Comparison of ENCODE assay signal across 8 cellular contexts in the genomic region with DNA sequence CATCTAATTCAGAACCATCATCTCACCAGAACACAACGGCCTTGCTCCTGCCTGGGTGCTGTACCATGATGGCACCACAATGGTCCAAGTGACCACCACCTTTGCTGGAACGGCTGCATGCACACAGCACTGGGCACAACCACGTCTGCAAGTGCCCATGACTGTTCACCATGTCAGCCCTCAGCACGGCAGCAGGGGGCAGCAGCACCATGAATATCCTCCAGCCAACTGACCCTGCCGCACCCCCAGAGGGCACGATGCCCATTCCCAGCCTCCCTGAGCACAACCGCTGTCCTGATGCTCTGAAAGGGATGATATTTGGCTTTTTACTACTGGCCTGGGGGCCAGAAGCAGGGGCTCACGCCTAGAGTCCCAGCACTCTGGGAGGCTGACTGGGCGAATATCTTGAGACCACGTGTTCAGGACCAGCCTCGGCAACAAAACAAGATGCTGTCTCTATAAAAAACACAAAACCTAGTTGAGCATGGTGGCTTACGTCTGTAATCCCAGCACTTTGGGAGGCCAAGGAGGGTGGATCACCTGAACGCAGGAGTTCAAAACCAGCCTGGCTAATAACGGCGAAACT. TPM values are rescaled to one million over a fixed set of nuclear protein-coding genes. Genes with fewer than 3 reads are reported as not detected.
DNase-seq lines count a peak whose midpoint lies in the region; ATAC-seq, FAIRE-seq and TF ChIP-seq lines count a peak whose summit lies in the region.

No MANE protein-coding gene starts in this region.

- peak; percentile 96 for FAIRE-seq in GM12891 (lab: Jason Lieb, UNC)

- intact Hi-C loops in sciatic nerve (cut with DNase I): loop anchor here (10.0 kb wide), 1 partner anchor 132 kb away; a partner anchor contains a TSS

- no peak for TF ChIP-seq POLR2A in GM12891 (IDR thresholded peaks at IDR 0.05; ENCODE audit: low read depth, low read length)
- TF ChIP-seq POLR2A in Peyer's patch (IDR thresholded peaks at IDR 0.05): no peak

- H3K4me3 ChIP-seq in Peyer's patch (no peak overlapping the region), right atrium auricular region (no peak overlapping the region)

- H3K4me1 ChIP-seq in Peyer's patch (peaks cover 0 to 16% (median 0%) of the 10 kb centered on the region in 4 donors), right atrium auricular region (peaks cover 0 to 10% of the 10 kb centered on the region in 2 donors)

- H3K27ac ChIP-seq in Peyer's patch (no peak overlapping the region), right atrium auricular region (no peak overlapping the region)

- ATAC-seq in sciatic nerve: peak; percentile 76
- no peak for ATAC-seq in HG03565 (IDR thresholded peaks at IDR 0.05; ENCODE audit: unreplicated experiment)

- peaks cover 0 to 11% (median 0%) of the 10 kb centered on the region in 3 donors for H3K36me3 ChIP-seq in Peyer's patch
- peaks cover 19% of the 10 kb centered on the region for H3K36me3 ChIP-seq in right atrium auricular region

- in situ Hi-C loops in ACHN (cut with HindIII; ENCODE audit: low pct_ligation_motif_present, low pct_unique_long_range_greater_than_20kb, low sequenced_read_pairs): no loop called here

- TF ChIP-seq CTCF in Peyer's patch (IDR thresholded peaks at IDR 0.05): peak; percentile 34 to 90 (median 78)
- TF ChIP-seq CTCF in right atrium auricular region (IDR thresholded peaks at IDR 0.05): peak; percentile 45 to 76

- peak; percentile 54 for DNase-seq in ACHN
- peak; percentile 76 for DNase-seq in GM12891 (ENCODE audit: insufficient read length, low spot score)
- peak; percentile 61 to 84 (median 82) for DNase-seq in Peyer's patch
- peak in 38 of 58 donors; percentile 7 to 68 (median 40) for DNase-seq in anterior cingulate cortex (lab: John Stamatoyannopoulos, UW)
- no peak for DNase-seq in right atrium auricular region (ENCODE audit: low spot score)
- peak; percentile 79 for DNase-seq in sciatic nerve (ENCODE audit: low spot score)
- no peak for DNase-seq in KG1 (lab: John Stamatoyannopoulos, UW)

- H3K27me3 ChIP-seq in Peyer's patch (no peaks in the 10 kb centered on the region), right atrium auricular region (no peaks in the 10 kb centered on the region)

- no peaks in the 10 kb centered on the region for H3K9me3 ChIP-seq in Peyer's patch
- H3K9me3 ChIP-seq in right atrium auricular region: no peaks in the 10 kb centered on the region

TF ChIP-seq in GM12891, 5 proteins besides CTCF, POLR2A, EP300 and RAD21:
- no peak for TF ChIP-seq POU2F2 (IDR thresholded peaks at IDR 0.05; ENCODE audit: low read depth, low read length)
- TF ChIP-seq TAF1 (IDR thresholded peaks at IDR 0.05; ENCODE audit: low read depth, low read length): no peak
- no peak for TF ChIP-seq SPI1 (IDR thresholded peaks at IDR 0.05; ENCODE audit: low read depth, low read length)
- no peak for TF ChIP-seq PAX5 (IDR thresholded peaks at IDR 0.05; ENCODE audit: insufficient read depth, low read length, severe bottlenecking)
- no peak for TF ChIP-seq POLR2AphosphoS5 (IDR thresholded peaks at IDR 0.05; ENCODE audit: low read depth, low read length)
TF ChIP-seq in GM12891: peak in this region for 0.

RNA-seq across cellular contexts. Expression of a gene that starts 25.7 kb away (rescaled TPM):
- not detected for polyA plus RNA-seq in GM12891 (2012; ENCODE audit: low read depth, missing spikeins)
- 1 to 10 TPM in 2 of 4 donors, not detected in 2; 1.6 to 3.0 TPM for total RNA-seq in Peyer's patch
- not detected for total RNA-seq in right atrium auricular region
- 4.1 TPM for total RNA-seq in sciatic nerve

RNA-seq across cellular contexts. Expression of a gene that starts 32.2 kb away (rescaled TPM):
- 21.8 TPM for polyA plus RNA-seq in GM12891 (2012; ENCODE audit: low read depth, missing spikeins)
- total RNA-seq in Peyer's patch (10 to 100 TPM; 14.9 to 56.2 (median 47.0) TPM), right atrium auricular region (10 to 100 TPM; 15.5 to 26.6 TPM), sciatic nerve (52.8 TPM)

RNA-seq across cellular contexts. Expression of a gene that starts 32.8 kb away (rescaled TPM):
- polyA plus RNA-seq in GM12891 (2012; ENCODE audit: low read depth, missing spikeins): 16.4 TPM
- total RNA-seq in Peyer's patch: 10 to 100 TPM; 10.7 to 58.9 (median 44.5) TPM
- 10 to 100 TPM; 12.5 to 20.7 TPM for total RNA-seq in right atrium auricular region
- 28.4 TPM for total RNA-seq in sciatic nerve

RNA-seq across cellular contexts. Expression of a gene that starts 35.8 kb away (rescaled TPM):
- not detected for polyA plus RNA-seq in GM12891 (2012; ENCODE audit: low read depth, missing spikeins)
- total RNA-seq in Peyer's patch (10 to 100 TPM in 1 of 4 donors, not detected in 3; 12.6 TPM), right atrium auricular region (not detected), sciatic nerve (not detected)

RNA-seq across cellular contexts. Expression of a gene that starts 38.0 kb away (rescaled TPM):
- 0.37 TPM for polyA plus RNA-seq in GM12891 (2012; ENCODE audit: low read depth, missing spikeins)
- total RNA-seq in Peyer's patch (1,000 to 10,000 TPM in 3 of 4 donors, 10 to 100 TPM in 1; 77.6 to 1,696 (median 1,274) TPM), right atrium auricular region (not detected), sciatic nerve (not detected)

Comparison
In these comparisons a context has a peak if more than half of its experiments do, and no peak if none do; other contexts are left out.
1. DNase-seq: peak in ACHN (single experiment), GM12891 (single experiment), Peyer's patch (3 of 3), anterior cingulate cortex (38 of 58) and sciatic nerve (single experiment); none in right atrium auricular region (single experiment) and KG1 (single experiment).